In genomic region chr17:75110307-75110937, GRCh38 we compare ENCODE assay signal across 6 cellular contexts. TPM values are rescaled to one million over a fixed set of nuclear protein-coding genes. Genes with fewer than 3 reads are reported as not detected.
DNase-seq lines count a peak whose midpoint lies in the region; ATAC-seq and TF ChIP-seq lines count a peak whose summit lies in the region.

No MANE protein-coding gene starts in this region.

- no peaks in the 10 kb centered on the region for H3K9me3 ChIP-seq in BE2C
- no peaks in the 10 kb centered on the region for H3K9me3 ChIP-seq in PC-3 (ENCODE audit: low read length)
- H3K9me3 ChIP-seq in thymus (ENCODE audit: control insufficient read depth), result no peaks in the 10 kb centered on the region

- H3K4me1 ChIP-seq in BE2C, result no peaks in the 10 kb centered on the region
- peaks cover 40% of the 10 kb centered on the region for H3K4me1 ChIP-seq in PC-3 (ENCODE audit: insufficient read depth, low read length)
- H3K4me1 ChIP-seq in thymus (ENCODE audit: control insufficient read depth, insufficient read depth, low read length), result peaks cover 21% of the 10 kb centered on the region

- BruUV-seq in PC-3 (replicated peaks; lab: Mats Ljungman, UMichigan), result TSS peak; percentile 43

- WGBS in thymus, result 33% methylated on average over 34 of the region's 34 CpGs

- peaks cover 5% of the 10 kb centered on the region for H3K27me3 Mint-ChIP-seq in glutamatergic neuron (ENCODE audit: unreplicated experiment)

- peak overlapping the region; percentile 88 for H3K4me3 Mint-ChIP-seq in glutamatergic neuron (ENCODE audit: unreplicated experiment)

- no peaks in the 10 kb centered on the region for H3F3A ChIP-seq in PC-3 (ENCODE audit: low read length, unreplicated experiment)

- H3K9me2 ChIP-seq in PC-3 (replicated peaks; ENCODE audit: low read length), result no peaks in the 10 kb centered on the region

- peaks cover 6% of the 10 kb centered on the region for H3K9me3 Mint-ChIP-seq in glutamatergic neuron (ENCODE audit: unreplicated experiment)

- POLR2A ChIA-PET in PC-3 (lab: Charles Lee; ENCODE audit: unreplicated experiment), result interaction anchor here (0.6 kb wide), 3 partner anchors 14 to 47 kb away, joined by 3 to 5 read pairs (median 4); no protein-coding TSS in a partner anchor

- H3K36me3 Mint-ChIP-seq in glutamatergic neuron (ENCODE audit: unreplicated experiment), result no peaks in the 10 kb centered on the region

- peaks cover 49% of the 10 kb centered on the region for H3K79me2 ChIP-seq in PC-3 (ENCODE audit: low read length)

- H2AFZ ChIP-seq in PC-3 (ENCODE audit: low read length), result peak overlapping the region; percentile 85

- no peak for TF ChIP-seq CTCF in BE2C (IDR thresholded peaks at IDR 0.05; ENCODE audit: low read depth, low read length)
- no peak for TF ChIP-seq CTCF in PC-3 (conservative IDR thresholded peaks at IDR 0.05; ENCODE audit: low read depth, low read length)
- no peak for TF ChIP-seq CTCF in glutamatergic neuron (IDR thresholded peaks at IDR 0.05; ENCODE audit: partially characterized antibody, unreplicated experiment)

- H3K9ac ChIP-seq in PC-3 (ENCODE audit: low read length), result peak overlapping the region; percentile 74

- intact Hi-C loops in PC-3 (cut with micrococcal nuclease), result loop anchor here (10.0 kb wide), 1 partner anchor 304 kb away; no protein-coding TSS in a partner anchor

- DNase-seq in BE2C (no peak), PC-3 (peak; percentile 48), glutamatergic neuron (no peak), DMS153 treated with DMSO at 0.1 percent for 48 hours (lab: John Stamatoyannopoulos, UW; ENCODE audit: unreplicated experiment) (no peak), GF-D8 (lab: John Stamatoyannopoulos, UW) (no peak)

- H3K27me3 ChIP-seq in BE2C (no peaks in the 10 kb centered on the region), PC-3 (ENCODE audit: low read length) (no peaks in the 10 kb centered on the region), thymus (ENCODE audit: control insufficient read depth, insufficient read depth) (no peaks in the 10 kb centered on the region)

- H3K36me3 ChIP-seq in BE2C (no peaks in the 10 kb centered on the region), PC-3 (ENCODE audit: low read depth, low read length) (0 out of 2 replicates have a peak, but pooled peaks cover under 1% of the 10 kb centered on the region), thymus (ENCODE audit: control insufficient read depth, insufficient read depth) (peaks cover 5% of the 10 kb centered on the region)

- H3K27ac Mint-ChIP-seq in glutamatergic neuron (ENCODE audit: unreplicated experiment), result no peak overlapping the region

- no peak overlapping the region for H3K27ac ChIP-seq in PC-3 (ENCODE audit: low read length)
- no peak overlapping the region for H3K27ac ChIP-seq in thymus (ENCODE audit: low read depth)

- H3K4me3 ChIP-seq in BE2C (ENCODE audit: low read depth, low read length), result peak overlapping the region; percentile 87
- H3K4me3 ChIP-seq in PC-3 (ENCODE audit: low read length), result peak overlapping the region; percentile 97
- peak overlapping the region; percentile 93 for H3K4me3 ChIP-seq in thymus (ENCODE audit: low read length)

- peaks cover 2% of the 10 kb centered on the region for H3K4me1 Mint-ChIP-seq in glutamatergic neuron (ENCODE audit: low read depth, unreplicated experiment)

- CTCF ChIA-PET in PC-3 (lab: Charles Lee), result interaction anchor here (0.6 to 1.3 kb wide), 7 partner anchors 41 to 286 kb away, joined by 3 to 20 read pairs (median 4); no protein-coding TSS in a partner anchor

- no peaks in the 10 kb centered on the region for H4K20me1 ChIP-seq in PC-3 (ENCODE audit: low read length)

- peak overlapping the region; percentile 91 for H3K4me2 ChIP-seq in PC-3 (ENCODE audit: low read length)

- peak; percentile 3; the same call in 1 of the 2 replicates for ATAC-seq in PC-3

RNA-seq across cellular contexts. Expression of gene ARMC7, which starts 0.7 kb away (rescaled TPM):
- polyA plus RNA-seq in BE2C (2012; ENCODE audit: insufficient read depth, insufficient read length, low read depth), result 17.7 TPM
- total RNA-seq in PC-3 (2014; rRNA removed) (17.0 and 17.3 TPM in 2 replicates), glutamatergic neuron (ENCODE audit: unreplicated experiment) (9.9 TPM)
- 10.0 TPM for polyA plus RNA-seq in thymus

RNA-seq across cellular contexts. Expression of gene NT5C, which starts 21.1 kb away (rescaled TPM):
- polyA plus RNA-seq in BE2C (2012; ENCODE audit: insufficient read depth, insufficient read length, low read depth), result 226 TPM
- 116 and 131 TPM in 2 replicates for total RNA-seq in PC-3 (2014; rRNA removed)
- 40.4 TPM for total RNA-seq in glutamatergic neuron (ENCODE audit: unreplicated experiment)
- polyA plus RNA-seq in thymus, result 103 TPM

RNA-seq across cellular contexts. Expression of gene SLC16A5, which starts 22.7 kb away (rescaled TPM):
- polyA plus RNA-seq in BE2C (2012; ENCODE audit: insufficient read depth, insufficient read length, low read depth), result not detected
- total RNA-seq in PC-3 (2014; rRNA removed) (1.2 and 1.6 TPM in 2 replicates), glutamatergic neuron (ENCODE audit: unreplicated experiment) (1.1 TPM)
- 5.0 TPM for polyA plus RNA-seq in thymus

RNA-seq across cellular contexts. Expression of gene JPT1, which starts 43.9 kb away (rescaled TPM):
- polyA plus RNA-seq in BE2C (2012; ENCODE audit: insufficient read depth, insufficient read length, low read depth), result 474 TPM
- total RNA-seq in PC-3 (2014; rRNA removed), result 674 and 705 TPM in 2 replicates
- total RNA-seq in glutamatergic neuron (ENCODE audit: unreplicated experiment), result 642 TPM
- polyA plus RNA-seq in thymus, result 130 TPM
